Comparison of ENCODE assay signal across 35 cellular contexts in genomic region chr12:68796399-68796798, GRCh38.
"Had no signal": no experiment of that assay in that cellular context is flagged by ENCODE, and none has a peak within 500 bp of the region (broad histone marks: within the 10 kb centered on the region; RNA-seq: fewer than 3 reads in every experiment).

No MANE protein-coding gene starts in this region.

- H3K4me1 Mint-ChIP-seq: activated CD4-positive, alpha-beta T cell treated with anti-CD3 and anti-CD28 coated beads, Interleukin-2, amount 10 ng/mL, durations not matched to agents 24 days and 14 days; activated naive CD8-positive, alpha-beta T cell treated with anti-CD3 and anti-CD28 coated beads for 36 hours; activated T-helper 17 cell treated with anti-CD3 and anti-CD28 coated beads, Interleukin-2, amount 50 U/mL, for 72 hours; central memory CD8-positive, alpha-beta T cell had no signal

- H3K4me3 ChIP-seq: K562, MG63, Peyer's patch had no signal

- H3K4me3 Mint-ChIP-seq: activated CD4-positive, alpha-beta T cell treated with anti-CD3 and anti-CD28 coated beads, Interleukin-2, amount 10 ng/mL, durations not matched to agents 24 days and 14 days; activated CD8-positive, alpha-beta T cell treated with anti-CD3 and anti-CD28 coated beads for 36 hours; activated naive CD8-positive, alpha-beta T cell treated with anti-CD3 and anti-CD28 coated beads for 36 hours; activated T-cell treated with anti-CD3 and anti-CD28 coated beads, Interleukin-2, amount 50 U/mL, for 72 hours; activated T-helper 17 cell treated with anti-CD3 and anti-CD28 coated beads, Interleukin-2, amount 50 U/mL, for 72 hours; central memory CD8-positive, alpha-beta T cell had no signal

- H3K36me3 ChIP-seq: brain microvascular endothelial cell, MG63, Peyer's patch, WERI-Rb-1 had no signal

- H3K27me3 ChIP-seq: brain microvascular endothelial cell, MG63, Peyer's patch had no signal

- H3K36me3 Mint-ChIP-seq: activated naive CD8-positive, alpha-beta T cell treated with anti-CD3 and anti-CD28 coated beads for 36 hours had no signal

- H3K4me1 ChIP-seq: Peyer's patch had no signal

- H3K27ac Mint-ChIP-seq: activated CD4-positive, alpha-beta T cell treated with anti-CD3 and anti-CD28 coated beads, Interleukin-2, amount 10 ng/mL, durations not matched to agents 24 days and 14 days; activated CD8-positive, alpha-beta T cell treated with anti-CD3 and anti-CD28 coated beads for 36 hours; activated naive CD8-positive, alpha-beta T cell treated with anti-CD3 and anti-CD28 coated beads for 36 hours; activated T-cell treated with anti-CD3 and anti-CD28 coated beads, Interleukin-2, amount 50 U/mL, for 72 hours; activated T-helper 17 cell treated with anti-CD3 and anti-CD28 coated beads, Interleukin-2, amount 50 U/mL, for 72 hours had no signal

- H3K9me3 ChIP-seq: MG63, Peyer's patch had no signal

- H3K9me3 Mint-ChIP-seq: activated CD4-positive, alpha-beta T cell treated with anti-CD3 and anti-CD28 coated beads, Interleukin-2, amount 10 ng/mL, durations not matched to agents 24 days and 14 days; activated CD8-positive, alpha-beta T cell treated with anti-CD3 and anti-CD28 coated beads for 36 hours; activated naive CD8-positive, alpha-beta T cell treated with anti-CD3 and anti-CD28 coated beads for 36 hours; activated T-cell treated with anti-CD3 and anti-CD28 coated beads, Interleukin-2, amount 50 U/mL, for 72 hours; activated T-helper 17 cell treated with anti-CD3 and anti-CD28 coated beads, Interleukin-2, amount 50 U/mL, for 72 hours; central memory CD8-positive, alpha-beta T cell had no signal

- ATAC-seq: activated CD8-positive, alpha-beta T cell treated with anti-CD3 and anti-CD28 coated beads for 36 hours; activated T-cell treated with anti-CD3 and anti-CD28 coated beads, Interleukin-2, amount 50 U/mL, for 72 hours; activated T-helper 17 cell treated with anti-CD3 and anti-CD28 coated beads, Interleukin-2, amount 50 U/mL, for 72 hours; K562; PC-3 had no signal

- H3K27ac ChIP-seq: brain microvascular endothelial cell, Peyer's patch, WERI-Rb-1 had no signal

- DNase-seq: activated CD4-positive, alpha-beta T cell treated with anti-CD3 and anti-CD28 coated beads, Interleukin-2, amount 10 ng/mL, durations not matched to agents 24 days and 14 days; activated CD4-positive, alpha-beta T cell treated with anti-CD3 and anti-CD28 coated beads, Interleukin-2, amount 50 U/mL, for 4 hours; activated CD4-positive, CD25-positive, alpha-beta regulatory T cell; activated CD8-positive, alpha-beta T cell treated with anti-CD3 and anti-CD28 coated beads for 36 hours; activated effector memory CD4-positive, alpha-beta T cell treated with anti-CD3 and anti-CD28 coated beads, Interleukin-2, amount 50 U/mL, for 16 hours; activated naive CD4-positive, alpha-beta T cell; activated naive CD4-positive, alpha-beta T cell treated with anti-CD3 and anti-CD28 coated beads, Interleukin-2, amount 50 U/mL, for 16 hours; activated naive CD8-positive, alpha-beta T cell treated with anti-CD3 and anti-CD28 coated beads for 36 hours; activated T-cell treated with anti-CD3 and anti-CD28 coated beads, Interleukin-2, amount 50 U/mL, for 1 hour; activated T-cell treated with anti-CD3 and anti-CD28 coated beads, Interleukin-2, amount 50 U/mL, for 72 hours; amniotic stem cell; aorta; brain microvascular endothelial cell; MG63; NCI-H1048; NCI-H1105 treated with DMSO at 0.1 percent for 48 hours; NCI-H1436 treated with DMSO at 0.1 percent for 48 hours; NCI-H187; NCI-H2029 treated with DMSO at 0.1 percent for 48 hours; NCI-H2107; NCI-H2171; NCI-H510A; NCI-H526; NCI-H748 treated with DMSO at 0.1 percent for 48 hours; NK-92 treated with Interleukin-12 subunit alpha and Interleukin-12 subunit beta, amount 100 ng/mL, for 24 hours; PC-3; Peyer's patch; RPMI8226; SHP77 treated with DMSO at 0.1 percent for 48 hours; SW 1271; T1000; WERI-Rb-1 had no signal

- H3K27me3 Mint-ChIP-seq: activated CD4-positive, alpha-beta T cell treated with anti-CD3 and anti-CD28 coated beads, Interleukin-2, amount 10 ng/mL, durations not matched to agents 24 days and 14 days; activated CD8-positive, alpha-beta T cell treated with anti-CD3 and anti-CD28 coated beads for 36 hours; activated naive CD8-positive, alpha-beta T cell treated with anti-CD3 and anti-CD28 coated beads for 36 hours; activated T-helper 17 cell treated with anti-CD3 and anti-CD28 coated beads, Interleukin-2, amount 50 U/mL, for 72 hours; central memory CD8-positive, alpha-beta T cell had no signal
